ENCODE assay signal across 24 cellular contexts in genomic region chr22:43515411-43515810, GRCh38.
"Had no signal": no experiment of that assay in that cellular context is flagged by ENCODE, and none has a peak within 500 bp of the region (broad histone marks: within the 10 kb centered on the region; RNA-seq: fewer than 3 reads in every experiment).

No MANE protein-coding gene starts in this region.

- FAIRE-seq: frontal cortex had no signal

- H3K27ac ChIP-seq: ascending aorta, breast epithelium, cardiac muscle cell, coronary artery, dorsolateral prefrontal cortex had no signal

- H3K4me3 ChIP-seq: ascending aorta, breast epithelium, cardiac muscle cell, coronary artery, dorsolateral prefrontal cortex had no signal

- H3K27me3 ChIP-seq: ascending aorta, breast epithelium, cardiac muscle cell, dorsolateral prefrontal cortex had no signal

- H3K9me3 ChIP-seq: ascending aorta, breast epithelium had no signal

- DNase-seq: activated CD4-positive, alpha-beta T cell treated with anti-CD3 and anti-CD28 coated beads, Interleukin-2, amount 10 ng/mL, durations not matched to agents 24 days and 14 days; activated CD4-positive, CD25-positive, alpha-beta regulatory T cell; activated CD4-positive, CD25-positive, alpha-beta regulatory T cell treated with anti-CD3 and anti-CD28 coated beads, Interleukin-2, amount 50 U/mL, for 72 hours; activated CD8-positive, alpha-beta memory T cell treated with anti-CD3 and anti-CD28 coated beads, Interleukin-2, amount 10 ng/mL, durations not matched to agents 7 days and 5 days; activated CD8-positive, alpha-beta memory T cell treated with anti-CD3 and anti-CD28 coated beads, Interleukin-2, amount 50 U/mL, for 48 hours; activated CD8-positive, alpha-beta T cell treated with anti-CD3 and anti-CD28 coated beads, Interleukin-2, amount 10 ng/mL, durations not matched to agents 7 days and 5 days; activated gamma-delta T cell; activated naive CD4-positive, alpha-beta T cell; activated naive CD4-positive, alpha-beta T cell treated with anti-CD3 and anti-CD28 coated beads, Interleukin-2, amount 10 ng/mL, durations not matched to agents 7 days and 5 days; activated naive CD8-positive, alpha-beta T cell treated with anti-CD3 and anti-CD28 coated beads, Interleukin-2, amount 10 ng/mL, durations not matched to agents 7 days and 5 days; activated T-cell treated with anti-CD3 and anti-CD28 coated beads for 4 hours; activated T-cell treated with anti-CD3 and anti-CD28 coated beads, Interleukin-2, amount 50 U/mL, for 24 hours; central memory CD4-positive, alpha-beta T cell; cerebellar nuclear complex; dorsolateral prefrontal cortex; effector memory CD4-positive, alpha-beta T cell; foreskin fibroblast; head of caudate nucleus; T-helper 2 cell had no signal

- H3K4me1 ChIP-seq: ascending aorta, breast epithelium had no signal

- H3K36me3 ChIP-seq: ascending aorta, breast epithelium, cardiac muscle cell had no signal
